Comparison of ENCODE assay signal across 25 cellular contexts in the genomic region with DNA sequence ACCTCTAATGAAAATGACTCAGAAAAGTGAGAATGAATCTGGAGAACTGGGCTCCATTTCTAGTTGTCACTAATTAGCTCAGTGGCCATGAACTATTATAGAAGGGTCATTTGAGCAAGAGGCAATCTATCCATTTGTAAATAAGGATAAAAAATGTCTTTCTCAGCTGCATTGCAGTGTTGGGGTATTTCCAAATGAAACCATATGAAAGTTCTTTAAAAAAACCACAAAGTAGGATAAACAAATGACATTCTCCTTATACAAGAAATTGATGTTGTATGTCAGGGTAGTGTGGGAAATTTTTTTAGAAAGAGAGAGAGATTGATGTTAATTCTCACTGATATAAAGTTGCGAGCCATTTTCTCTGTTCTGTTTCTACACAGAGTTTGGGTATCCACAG. TPM values are rescaled to one million over a fixed set of nuclear protein-coding genes. Genes with fewer than 3 reads are reported as not detected.
DNase-seq lines count a peak whose midpoint lies in the region; ATAC-seq and TF ChIP-seq lines count a peak whose summit lies in the region.
"Had no signal": no experiment of that assay in that cellular context is flagged by ENCODE, and none has a peak within 500 bp of the region (broad histone marks: within the 10 kb centered on the region; RNA-seq: fewer than 3 reads in every experiment).

No MANE protein-coding gene starts in this region.

- no peak overlapping the region for H3K4me3 Mint-ChIP-seq in Caco-2 (ENCODE audit: unreplicated experiment)
- H3K4me3 Mint-ChIP-seq: CD8-positive, alpha-beta memory T cell; GM23338 had no signal

- no peak overlapping the region for H3K9ac ChIP-seq in adipocyte (ENCODE audit: low read length)

- no peak overlapping the region for H3K27ac Mint-ChIP-seq in Caco-2 (ENCODE audit: unreplicated experiment)
- H3K27ac Mint-ChIP-seq: CD8-positive, alpha-beta memory T cell; GM23338 had no signal

- CTCF ChIA-PET in AG04450 (lab: Charles Lee) (no interaction called here), Caco-2 (lab: Charles Lee) (no interaction called here)

- TF ChIP-seq CTCF in AG04450 (IDR thresholded peaks at IDR 0.05; ENCODE audit: low read depth, low read length): no peak
- TF ChIP-seq CTCF in coronary artery (IDR thresholded peaks at IDR 0.05): no peak
- TF ChIP-seq CTCF in fibroblast of villous mesenchyme (IDR thresholded peaks at IDR 0.05; ENCODE audit: insufficient read depth, low read depth, low read length): no peak
- no peak for TF ChIP-seq CTCF in foreskin keratinocyte (conservative IDR thresholded peaks at IDR 0.05)
- TF ChIP-seq CTCF in Caco-2 (IDR thresholded peaks at IDR 0.05; ENCODE audit: insufficient read depth in 1 of 2, low read depth in 1 of 2, low read length in 1 of 2, severe bottlenecking in 1 of 2, unreplicated experiment in 1 of 2): no peak
- TF ChIP-seq CTCF in WERI-Rb-1 (IDR thresholded peaks at IDR 0.05; ENCODE audit: low read depth, low read length): no peak

- H3K27ac ChIP-seq in AG04450 (ENCODE audit: low read depth, low read length) (peak overlapping the region; percentile 55), coronary artery (peak overlapping the region; percentile 73 to 83), foreskin keratinocyte (no peak overlapping the region), WERI-Rb-1 (no peak overlapping the region)
- H3K27ac ChIP-seq: 22Rv1, C4-2B, SJCRH30 had no signal

- no peak for ATAC-seq in GM18511 (IDR thresholded peaks at IDR 0.05; ENCODE audit: unreplicated experiment)
- no peak for ATAC-seq in foreskin keratinocyte
- ATAC-seq: GM23338, Panc1 had no signal

- peaks cover 34% of the 10 kb centered on the region for H3K4me1 ChIP-seq in adipocyte (ENCODE audit: control insufficient read depth, insufficient read depth, low read length)
- no peaks in the 10 kb centered on the region for H3K4me1 ChIP-seq in foreskin keratinocyte
- no peaks in the 10 kb centered on the region for H3K4me1 ChIP-seq in Caco-2
- H3K4me1 ChIP-seq: HAP-1, SJCRH30 had no signal

- H3K36me3 ChIP-seq in adipocyte (ENCODE audit: control insufficient read depth, insufficient read depth, low read length, severe bottlenecking): no peaks in the 10 kb centered on the region
- no peaks in the 10 kb centered on the region for H3K36me3 ChIP-seq in Caco-2 (ENCODE audit: control insufficient read depth, insufficient read depth, low read length)
- H3K36me3 ChIP-seq in WERI-Rb-1: no peaks in the 10 kb centered on the region
- H3K36me3 ChIP-seq: HAP-1, SJCRH30 had no signal

- no TSS peak for BruUV-seq in Caco-2 (replicated peaks; lab: Mats Ljungman, UMichigan)

- H3K36me3 Mint-ChIP-seq in Caco-2 (ENCODE audit: insufficient read depth, unreplicated experiment): no peaks in the 10 kb centered on the region
- H3K36me3 Mint-ChIP-seq: CD8-positive, alpha-beta memory T cell had no signal

- POLR2A ChIA-PET in AG04450 (lab: Yijun Ruan, JAX): no interaction called here
- POLR2A ChIA-PET in Caco-2 (lab: Charles Lee): no interaction called here

- H3K4me3 ChIP-seq in AG04450 (ENCODE audit: low read depth, low read length) (no peak overlapping the region), adipocyte (ENCODE audit: low read length) (no peak overlapping the region), coronary artery (no peak overlapping the region), fibroblast of villous mesenchyme (ENCODE audit: low read depth, low read length) (no peak overlapping the region), Caco-2 (ENCODE audit: low read depth, low read length) (no peak overlapping the region), WERI-Rb-1 (ENCODE audit: low read depth, low read length) (no peak overlapping the region)
- H3K4me3 ChIP-seq: GM23338, HAP-1, SJCRH30 had no signal

- H3K9me3 Mint-ChIP-seq in Caco-2 (ENCODE audit: unreplicated experiment): no peaks in the 10 kb centered on the region
- H3K9me3 Mint-ChIP-seq: CD8-positive, alpha-beta memory T cell; GM23338 had no signal

- H3K27me3 ChIP-seq in AG04450 (ENCODE audit: control insufficient read depth, insufficient read depth, low read length) (no peaks in the 10 kb centered on the region), adipocyte (replicated peaks; ENCODE audit: control insufficient read depth, insufficient read depth, low read length) (no peaks in the 10 kb centered on the region), foreskin keratinocyte (no peaks in the 10 kb centered on the region), Caco-2 (replicated peaks; ENCODE audit: control insufficient read depth, insufficient read depth, low read length) (no peaks in the 10 kb centered on the region; the same call in none of the 2 replicates), WERI-Rb-1 (ENCODE audit: insufficient read depth, low read depth, severe bottlenecking) (no peaks in the 10 kb centered on the region)
- H3K27me3 ChIP-seq: SJCRH30 had no signal

- intact Hi-C loops in Caco-2 (cut with micrococcal nuclease; ENCODE audit: unreplicated experiment): no loop called here

- peaks cover 2% of the 10 kb centered on the region for H3K27me3 Mint-ChIP-seq in Caco-2 (ENCODE audit: insufficient read depth, unreplicated experiment)

- H3K4me1 Mint-ChIP-seq in Caco-2 (ENCODE audit: low read depth, unreplicated experiment): no peaks in the 10 kb centered on the region
- H3K4me1 Mint-ChIP-seq: CD8-positive, alpha-beta memory T cell had no signal

- H3K9me3 ChIP-seq in AG04450 (ENCODE audit: control insufficient read depth, insufficient read depth, low read length): no peaks in the 10 kb centered on the region
- no peaks in the 10 kb centered on the region for H3K9me3 ChIP-seq in adipocyte (ENCODE audit: control insufficient read depth, low read length)
- H3K9me3 ChIP-seq in Caco-2: no peaks in the 10 kb centered on the region
- H3K9me3 ChIP-seq in WERI-Rb-1 (ENCODE audit: severe bottlenecking): no peaks in the 10 kb centered on the region
- H3K9me3 ChIP-seq: HAP-1, SJCRH30 had no signal

- DNase-seq in AG04450 (ENCODE audit: low read depth, low spot score) (peak; percentile 18), adipocyte (ENCODE audit: low read depth) (peak; percentile 70), coronary artery (ENCODE audit: low spot score) (no peak), fibroblast of villous mesenchyme (ENCODE audit: low read depth) (peak; percentile 39), foreskin keratinocyte (no peak), Caco-2 (no peak), WERI-Rb-1 (no peak)
- DNase-seq: ACHN; CD8-positive, alpha-beta memory T cell; KG1; NCI-H1105; NCI-H146; NCI-H2029; NCI-H345; NCI-H524; NCI-H774; NK-92 treated with Interleukin-12 subunit alpha and Interleukin-12 subunit beta, amount 100 ng/mL, for 24 hours; SJCRH30 had no signal

RNA-seq across cellular contexts. Expression of a gene that starts 26.0 kb away (rescaled TPM):
- 2.8 and 3.0 TPM in 2 replicates for polyA plus RNA-seq in AG04450 (2011; rRNA removed)
- polyA minus RNA-seq in AG04450 (2011; rRNA and poly(A)+ RNA removed): 0.51 and 1.4 TPM in 2 replicates
- 0.64 and 0.86 TPM in 2 replicates for total RNA-seq in fibroblast of villous mesenchyme
- not detected in 2 replicates for total RNA-seq in foreskin keratinocyte
- polyA plus RNA-seq in foreskin keratinocyte: not detected in 2 replicates
- 0.51 TPM in 1 of 2 replicates, not detected in the other for total RNA-seq in Caco-2 (2022)
- total RNA-seq: CD8-positive, alpha-beta memory T cell; GM23338; HT1080; SJCRH30 had no signal
- polyA plus RNA-seq: CD8-positive, alpha-beta memory T cell had no signal

Comparison
In these comparisons a context has a peak if more than half of its experiments do, and no peak if none do; other contexts are left out.
1. DNase-seq: peak in AG04450 (single experiment), adipocyte (single experiment) and fibroblast of villous mesenchyme (single experiment); none in coronary artery (single experiment), foreskin keratinocyte (0 of 2), Caco-2 (0 of 2) and WERI-Rb-1 (single experiment).
2. H3K27ac ChIP-seq: peak in AG04450 (single experiment) and coronary artery (2 of 2); none in foreskin keratinocyte (single experiment) and WERI-Rb-1 (single experiment).